ENCODE assay signal across 26 cellular contexts in the genomic region with DNA sequence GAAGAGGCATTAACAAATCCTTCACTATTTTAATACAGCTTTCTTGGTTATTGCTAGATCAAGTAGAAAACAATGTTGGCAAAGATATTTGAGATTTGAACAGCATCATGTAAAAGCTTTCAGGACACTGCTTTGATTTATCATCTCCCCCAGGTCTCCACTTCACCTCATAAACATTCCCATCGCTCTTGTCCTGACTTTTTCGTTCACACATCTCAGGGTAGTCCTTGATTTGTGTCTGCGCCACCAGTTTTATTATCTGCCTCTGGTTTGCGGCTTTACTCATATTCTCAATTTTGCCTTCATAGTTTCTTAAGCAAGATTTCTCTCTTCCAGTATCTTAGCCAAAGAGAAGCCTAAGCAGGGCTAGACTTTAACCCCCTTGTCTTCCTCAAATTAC.
"Had no signal": no experiment of that assay in that cellular context is flagged by ENCODE, and none has a peak within 500 bp of the region (broad histone marks: within the 10 kb centered on the region; RNA-seq: fewer than 3 reads in every experiment).

No MANE protein-coding gene starts in this region.

- H3K4me1 ChIP-seq: left ventricle myocardium inferior, prostate gland, spleen, uterus had no signal

- H3K9me3 Mint-ChIP-seq: naive thymus-derived CD4-positive, alpha-beta T cell; natural killer cell treated with Interleukin-12 subunit alpha and Interleukin-12 subunit beta and Interleukin-15 and Interleukin-18, amount 100 ng/mL, for 72 hours; neural crest cell; stimulated activated effector memory CD8-positive, alpha-beta T cell treated with anti-CD3 and anti-CD28 coated beads, Interleukin-12 subunit alpha, Interleukin-12 subunit beta, amount 100 ng/mL, for 72 hours; stimulated activated naive CD8-positive, alpha-beta T cell treated with anti-CD3 and anti-CD28 coated beads, Interleukin-15, Interleukin-2, amounts not matched to agents 100 ng/mL and 50 ng/mL, for 24 hours; type B pancreatic cell had no signal

- H3K36me3 ChIP-seq: left ventricle myocardium inferior, pancreas, prostate gland, spleen, tibial nerve, uterus had no signal

- DNase-seq: hippocampal formation; kidney; left colon; left ventricle myocardium inferior; mesendoderm; midbrain; mucosa of descending colon; naive thymus-derived CD4-positive, alpha-beta T cell; nucleus accumbens; pancreas; posterior cingulate gyrus; retina; right cardiac atrium; spleen; stimulated activated CD4-positive, alpha-beta T cell treated with anti-CD3 and anti-CD28 coated beads, Interleukin-4, amount 100 ng/mL, for 24 hours; stimulated activated naive CD4-positive, alpha-beta T cell; uterus had no signal

- H3K4me3 ChIP-seq: left ventricle myocardium inferior, lung, mucosa of descending colon, pancreas, prostate gland, skin epidermis, spleen, tibial nerve, uterus had no signal

- H3K27ac ChIP-seq: left ventricle myocardium inferior, prostate gland, skin epidermis, spleen, uterus had no signal

- FAIRE-seq: pancreas had no signal

- H3K4me3 Mint-ChIP-seq: naive thymus-derived CD4-positive, alpha-beta T cell; natural killer cell treated with Interleukin-12 subunit alpha and Interleukin-12 subunit beta and Interleukin-15 and Interleukin-18, amount 100 ng/mL, for 72 hours; neural crest cell; stimulated activated effector memory CD8-positive, alpha-beta T cell treated with anti-CD3 and anti-CD28 coated beads, Interleukin-12 subunit alpha, Interleukin-12 subunit beta, amount 100 ng/mL, for 72 hours; stimulated activated naive CD8-positive, alpha-beta T cell treated with anti-CD3 and anti-CD28 coated beads, Interleukin-15, Interleukin-2, amounts not matched to agents 100 ng/mL and 50 ng/mL, for 24 hours; type B pancreatic cell had no signal

- H3K4me1 Mint-ChIP-seq: naive thymus-derived CD4-positive, alpha-beta T cell; neural crest cell; stimulated activated effector memory CD8-positive, alpha-beta T cell treated with anti-CD3 and anti-CD28 coated beads, Interleukin-12 subunit alpha, Interleukin-12 subunit beta, amount 100 ng/mL, for 72 hours had no signal

- ATAC-seq: left colon; mucosa of descending colon; naive thymus-derived CD4-positive, alpha-beta T cell; natural killer cell treated with Interleukin-12 subunit alpha and Interleukin-12 subunit beta and Interleukin-15 and Interleukin-18, amount 100 ng/mL, for 72 hours; right cardiac atrium; stimulated activated effector memory CD8-positive, alpha-beta T cell treated with anti-CD3 and anti-CD28 coated beads, Interleukin-12 subunit alpha, Interleukin-12 subunit beta, amount 100 ng/mL, for 72 hours had no signal

- H3K36me3 Mint-ChIP-seq: naive thymus-derived CD4-positive, alpha-beta T cell; natural killer cell treated with Interleukin-12 subunit alpha and Interleukin-12 subunit beta and Interleukin-15 and Interleukin-18, amount 100 ng/mL, for 72 hours; stimulated activated effector memory CD8-positive, alpha-beta T cell treated with anti-CD3 and anti-CD28 coated beads, Interleukin-12 subunit alpha, Interleukin-12 subunit beta, amount 100 ng/mL, for 72 hours; type B pancreatic cell had no signal

- H3K27ac Mint-ChIP-seq: natural killer cell treated with Interleukin-12 subunit alpha and Interleukin-12 subunit beta and Interleukin-15 and Interleukin-18, amount 100 ng/mL, for 72 hours; stimulated activated effector memory CD8-positive, alpha-beta T cell treated with anti-CD3 and anti-CD28 coated beads, Interleukin-12 subunit alpha, Interleukin-12 subunit beta, amount 100 ng/mL, for 72 hours; stimulated activated naive CD8-positive, alpha-beta T cell treated with anti-CD3 and anti-CD28 coated beads, Interleukin-15, Interleukin-2, amounts not matched to agents 100 ng/mL and 50 ng/mL, for 24 hours; type B pancreatic cell had no signal

- H3K27me3 ChIP-seq: pancreas, spleen, tibial nerve, uterus had no signal

- H3K9me3 ChIP-seq: left ventricle myocardium inferior, mucosa of descending colon, pancreas, prostate gland, spleen, tibial nerve, uterus had no signal
